ENCODE assay signal across 8 cellular contexts in genomic region chr18:55585586-55586521, GRCh38. TPM values are rescaled to one million over a fixed set of nuclear protein-coding genes. Genes with fewer than 3 reads are reported as not detected.
A peak's percentile ranks its signal among the peaks of the same experiment; 100 is the strongest.
DNase-seq lines count a peak whose midpoint lies in the region; ATAC-seq and TF ChIP-seq lines count a peak whose summit lies in the region.

No MANE protein-coding gene starts in this region.

- POLR2A ChIA-PET in activated CD4-positive, alpha-beta T cell treated with anti-CD3 and anti-CD28 coated beads for 36 hours (lab: Charles Lee), result no interaction called here
- POLR2A ChIA-PET in activated naive CD8-positive, alpha-beta T cell treated with anti-CD3 and anti-CD28 coated beads, Interleukin-2, amount 10 ng/mL, durations not matched to agents 7 days and 5 days (lab: Charles Lee), result no interaction called here
- POLR2A ChIA-PET in GM10248 (lab: Yijun Ruan, JAX), result no interaction called here

- peaks cover 45% of the 10 kb centered on the region for H3K4me1 ChIP-seq in suprapubic skin

- H3K27me3 Mint-ChIP-seq in activated CD4-positive, alpha-beta T cell treated with anti-CD3 and anti-CD28 coated beads for 36 hours, result peaks cover 33% of the 10 kb centered on the region
- peaks cover 51% of the 10 kb centered on the region for H3K27me3 Mint-ChIP-seq in activated naive CD8-positive, alpha-beta T cell treated with anti-CD3 and anti-CD28 coated beads, Interleukin-2, amount 10 ng/mL, durations not matched to agents 7 days and 5 days
- peaks cover 61% of the 10 kb centered on the region for H3K27me3 Mint-ChIP-seq in activated CD8-positive, alpha-beta memory T cell treated with anti-CD3 and anti-CD28 coated beads, Interleukin-2, amount 10 ng/mL, durations not matched to agents 7 days and 5 days

- H3K9me3 Mint-ChIP-seq in activated CD4-positive, alpha-beta T cell treated with anti-CD3 and anti-CD28 coated beads for 36 hours (ENCODE audit: low read depth), result no peaks in the 10 kb centered on the region
- no peaks in the 10 kb centered on the region for H3K9me3 Mint-ChIP-seq in activated naive CD8-positive, alpha-beta T cell treated with anti-CD3 and anti-CD28 coated beads, Interleukin-2, amount 10 ng/mL, durations not matched to agents 7 days and 5 days
- H3K9me3 Mint-ChIP-seq in activated CD8-positive, alpha-beta memory T cell treated with anti-CD3 and anti-CD28 coated beads, Interleukin-2, amount 10 ng/mL, durations not matched to agents 7 days and 5 days (ENCODE audit: low read depth), result no peaks in the 10 kb centered on the region

- H3K36me3 Mint-ChIP-seq in activated CD4-positive, alpha-beta T cell treated with anti-CD3 and anti-CD28 coated beads for 36 hours (ENCODE audit: low read depth), result no peaks in the 10 kb centered on the region
- H3K36me3 Mint-ChIP-seq in activated naive CD8-positive, alpha-beta T cell treated with anti-CD3 and anti-CD28 coated beads, Interleukin-2, amount 10 ng/mL, durations not matched to agents 7 days and 5 days, result no peaks in the 10 kb centered on the region
- H3K36me3 Mint-ChIP-seq in activated CD8-positive, alpha-beta memory T cell treated with anti-CD3 and anti-CD28 coated beads, Interleukin-2, amount 10 ng/mL, durations not matched to agents 7 days and 5 days, result peaks cover 6% of the 10 kb centered on the region

- intact Hi-C loops in activated CD4-positive, alpha-beta T cell treated with anti-CD3 and anti-CD28 coated beads for 36 hours (cut with DNase I, micrococcal nuclease), result loop anchor here (5.0 to 10.0 kb wide), 5 partner anchors 99 to 1849 kb away; partner anchors contain the start of gene ONECUT2 (in 1 of the 2)

- H3K27ac Mint-ChIP-seq in activated CD4-positive, alpha-beta T cell treated with anti-CD3 and anti-CD28 coated beads for 36 hours, result no peak overlapping the region
- no peak overlapping the region for H3K27ac Mint-ChIP-seq in activated naive CD8-positive, alpha-beta T cell treated with anti-CD3 and anti-CD28 coated beads, Interleukin-2, amount 10 ng/mL, durations not matched to agents 7 days and 5 days
- no peak overlapping the region for H3K27ac Mint-ChIP-seq in activated CD8-positive, alpha-beta memory T cell treated with anti-CD3 and anti-CD28 coated beads, Interleukin-2, amount 10 ng/mL, durations not matched to agents 7 days and 5 days

- no peak for TF ChIP-seq EP300 in suprapubic skin (IDR thresholded peaks at IDR 0.05)

- no peak for ATAC-seq in activated CD4-positive, alpha-beta T cell treated with anti-CD3 and anti-CD28 coated beads for 36 hours
- ATAC-seq in activated naive CD8-positive, alpha-beta T cell treated with anti-CD3 and anti-CD28 coated beads, Interleukin-2, amount 10 ng/mL, durations not matched to agents 7 days and 5 days (ENCODE audit: low read depth), result no peak
- ATAC-seq in activated CD8-positive, alpha-beta memory T cell treated with anti-CD3 and anti-CD28 coated beads, Interleukin-2, amount 10 ng/mL, durations not matched to agents 7 days and 5 days, result no peak

- TF ChIP-seq CTCF in suprapubic skin (IDR thresholded peaks at IDR 0.05) (no peak), GM10248 (IDR thresholded peaks at IDR 0.05; ENCODE audit: control extremely low read depth, extremely low read depth, low read depth, missing control alignments) (no peak)

- H3K4me3 Mint-ChIP-seq in activated CD4-positive, alpha-beta T cell treated with anti-CD3 and anti-CD28 coated beads for 36 hours, result peak overlapping the region; percentile 75
- H3K4me3 Mint-ChIP-seq in activated naive CD8-positive, alpha-beta T cell treated with anti-CD3 and anti-CD28 coated beads, Interleukin-2, amount 10 ng/mL, durations not matched to agents 7 days and 5 days, result peak overlapping the region; percentile 2
- H3K4me3 Mint-ChIP-seq in activated CD8-positive, alpha-beta memory T cell treated with anti-CD3 and anti-CD28 coated beads, Interleukin-2, amount 10 ng/mL, durations not matched to agents 7 days and 5 days, result no peak overlapping the region

- H3K4me1 Mint-ChIP-seq in activated CD4-positive, alpha-beta T cell treated with anti-CD3 and anti-CD28 coated beads for 36 hours, result peaks cover 30% of the 10 kb centered on the region
- peaks cover 13% of the 10 kb centered on the region for H3K4me1 Mint-ChIP-seq in activated naive CD8-positive, alpha-beta T cell treated with anti-CD3 and anti-CD28 coated beads, Interleukin-2, amount 10 ng/mL, durations not matched to agents 7 days and 5 days
- H3K4me1 Mint-ChIP-seq in activated CD8-positive, alpha-beta memory T cell treated with anti-CD3 and anti-CD28 coated beads, Interleukin-2, amount 10 ng/mL, durations not matched to agents 7 days and 5 days, result peaks cover 13% of the 10 kb centered on the region

- H3K27ac ChIP-seq in suprapubic skin, result peak overlapping the region; percentile 94

- TF ChIP-seq POLR2A in suprapubic skin (IDR thresholded peaks at IDR 0.05), result no peak

- WGBS in suprapubic skin, result 16% methylated on average over 14 of the region's 14 CpGs

- H3K9me3 ChIP-seq in suprapubic skin, result no peaks in the 10 kb centered on the region

- no peaks in the 10 kb centered on the region for H3K36me3 ChIP-seq in suprapubic skin

- CTCF ChIA-PET in activated CD4-positive, alpha-beta T cell treated with anti-CD3 and anti-CD28 coated beads for 36 hours (lab: Charles Lee), result interaction anchor here (0.6 to 0.7 kb wide), 2 partner anchors 28 to 821 kb away, joined by 3 read pairs; no protein-coding TSS in a partner anchor
- CTCF ChIA-PET in GM10248 (lab: Yijun Ruan, JAX), result no interaction called here
- CTCF ChIA-PET in activated CD8-positive, alpha-beta memory T cell treated with anti-CD3 and anti-CD28 coated beads, Interleukin-2, amount 10 ng/mL, durations not matched to agents 7 days and 5 days (lab: Charles Lee), result no interaction called here

- DNase-seq in activated CD4-positive, alpha-beta T cell treated with anti-CD3 and anti-CD28 coated beads for 36 hours, result no peak
- DNase-seq in activated CD4-positive, alpha-beta T cell treated with anti-CD3 and anti-CD28 coated beads, Interleukin-2, amount 50 U/mL, for 48 hours, result no peak
- DNase-seq in activated naive CD8-positive, alpha-beta T cell treated with anti-CD3 and anti-CD28 coated beads, Interleukin-2, amount 10 ng/mL, durations not matched to agents 7 days and 5 days, result no peak
- DNase-seq in islet precursor cell (peak; percentile 63), suprapubic skin (ENCODE audit: low spot score in 2 of 2) (no peak), GM10248 (ENCODE audit: extremely low spot score) (no peak)
- no peak for DNase-seq in activated CD4-positive, alpha-beta T cell treated with anti-CD3 and anti-CD28 coated beads, Interleukin-2, amount 50 U/mL, for 1 hour
- DNase-seq in activated CD8-positive, alpha-beta memory T cell treated with anti-CD3 and anti-CD28 coated beads, Interleukin-2, amount 10 ng/mL, durations not matched to agents 7 days and 5 days, result no peak

- peak overlapping the region; percentile 80 for H3K4me3 ChIP-seq in suprapubic skin

- no peaks in the 10 kb centered on the region for H3K27me3 ChIP-seq in suprapubic skin

RNA-seq across cellular contexts. Expression of gene TCF4, which starts 2.1 kb away (rescaled TPM):
- 1 to 10 TPM in 1 of 2 experiments, under 1 TPM in 1; 0.69 to 1.9 TPM for total RNA-seq in activated CD4-positive, alpha-beta T cell treated with anti-CD3 and anti-CD28 coated beads for 36 hours
- 1 to 10 TPM in 1 of 2 experiments, under 1 TPM in 1; 0.75 to 1.4 TPM for total RNA-seq in activated naive CD8-positive, alpha-beta T cell treated with anti-CD3 and anti-CD28 coated beads, Interleukin-2, amount 10 ng/mL, durations not matched to agents 7 days and 5 days
- 100 to 1,000 TPM in 1 of 4 donors, 10 to 100 TPM in 3; 80.9 to 172 (median 94.0) TPM for total RNA-seq in suprapubic skin
- 1 to 10 TPM; 1.2 to 2.0 TPM for total RNA-seq in activated CD8-positive, alpha-beta memory T cell treated with anti-CD3 and anti-CD28 coated beads, Interleukin-2, amount 10 ng/mL, durations not matched to agents 7 days and 5 days

Comparison
In these comparisons a context has a peak if more than half of its experiments do, and no peak if none do; other contexts are left out.
1. RNA of gene TCF4, which starts 2.1 kb away (total RNA-seq): 80.9 to 172 TPM in suprapubic skin; 1.2 to 2.0 TPM in activated CD8-positive, alpha-beta memory T cell treated with anti-CD3 and anti-CD28 coated beads, Interleukin-2, amount 10 ng/mL, durations not matched to agents 7 days and 5 days, 0.69 to 1.9 TPM in activated CD4-positive, alpha-beta T cell treated with anti-CD3 and anti-CD28 coated beads for 36 hours and 0.75 to 1.4 TPM in activated naive CD8-positive, alpha-beta T cell treated with anti-CD3 and anti-CD28 coated beads, Interleukin-2, amount 10 ng/mL, durations not matched to agents 7 days and 5 days; every median in the first group is over 10 times any median in the second.